Comparison of ENCODE assay signal across 13 cellular contexts in genomic region chr15:37045859-37046318, GRCh38. TPM values are rescaled to one million over a fixed set of nuclear protein-coding genes. Genes with fewer than 3 reads are reported as not detected.
DNase-seq lines count a peak whose midpoint lies in the region; ATAC-seq and TF ChIP-seq lines count a peak whose summit lies in the region.
"Had no signal": no experiment of that assay in that cellular context is flagged by ENCODE, and none has a peak within 500 bp of the region (broad histone marks: within the 10 kb centered on the region; RNA-seq: fewer than 3 reads in every experiment).

No MANE protein-coding gene starts in this region.

- H3K36me3 ChIP-seq in cardiac muscle cell = peaks cover 52% of the 10 kb centered on the region
- no peaks in the 10 kb centered on the region for H3K36me3 ChIP-seq in left lung
- no peaks in the 10 kb centered on the region for H3K36me3 ChIP-seq in spleen
- H3K36me3 ChIP-seq: neutrophil had no signal

- no peaks in the 10 kb centered on the region for H3K9me3 Mint-ChIP-seq in effector memory CD8-positive, alpha-beta T cell
- H3K9me3 Mint-ChIP-seq: stimulated activated effector memory CD8-positive, alpha-beta T cell treated with anti-CD3 and anti-CD28 coated beads, Interleukin-12 subunit alpha, Interleukin-12 subunit beta, amount 100 ng/mL, for 72 hours had no signal

- intact Hi-C loops in left cardiac atrium (cut with DNase I) = no loop called here
- intact Hi-C loops in left lung (cut with DNase I) = no loop called here
- intact Hi-C loops in spleen (cut with DNase I; ENCODE audit: low total_unique reads) = no loop called here

- H3K4me3 ChIP-seq in cardiac muscle cell (no peak overlapping the region), left lung (no peak overlapping the region), spleen (no peak overlapping the region)

- H3K27ac ChIP-seq in cardiac muscle cell (peak overlapping the region; percentile 93), caudate nucleus (ENCODE audit: low read depth, low read length) (peak overlapping the region; percentile 37), left lung (peak overlapping the region in 1 of 2 donors; percentile 44), spleen (no peak overlapping the region)
- H3K27ac ChIP-seq: neutrophil had no signal

- H3K4me1 ChIP-seq in cardiac muscle cell (ENCODE audit: low read depth) (peaks cover 41% of the 10 kb centered on the region), left lung (peaks cover 0 to 4% of the 10 kb centered on the region in 2 donors), spleen (no peaks in the 10 kb centered on the region)

- TF ChIP-seq POLR2A in spleen (IDR thresholded peaks at IDR 0.05) = no peak

- ATAC-seq in left cardiac atrium (no peak), left lung (peak; percentile 92)
- ATAC-seq in effector memory CD8-positive, alpha-beta T cell (replicated peaks) = no peak
- ATAC-seq: stimulated activated effector memory CD8-positive, alpha-beta T cell treated with anti-CD3 and anti-CD28 coated beads, Interleukin-12 subunit alpha, Interleukin-12 subunit beta, amount 100 ng/mL, for 72 hours had no signal

- no peak overlapping the region for H3K27ac Mint-ChIP-seq in effector memory CD8-positive, alpha-beta T cell
- H3K27ac Mint-ChIP-seq: stimulated activated effector memory CD8-positive, alpha-beta T cell treated with anti-CD3 and anti-CD28 coated beads, Interleukin-12 subunit alpha, Interleukin-12 subunit beta, amount 100 ng/mL, for 72 hours had no signal

- no peaks in the 10 kb centered on the region for H3K27me3 Mint-ChIP-seq in effector memory CD8-positive, alpha-beta T cell

- H3K27me3 ChIP-seq in cardiac muscle cell = no peaks in the 10 kb centered on the region
- no peaks in the 10 kb centered on the region for H3K27me3 ChIP-seq in left lung
- no peaks in the 10 kb centered on the region for H3K27me3 ChIP-seq in spleen (replicated peaks in 1 of 7)
- H3K27me3 ChIP-seq: neutrophil had no signal

- H3K4me3 Mint-ChIP-seq in effector memory CD8-positive, alpha-beta T cell = no peak overlapping the region
- H3K4me3 Mint-ChIP-seq: stimulated activated effector memory CD8-positive, alpha-beta T cell treated with anti-CD3 and anti-CD28 coated beads, Interleukin-12 subunit alpha, Interleukin-12 subunit beta, amount 100 ng/mL, for 72 hours had no signal

- H3K9me3 ChIP-seq in cardiac muscle cell (ENCODE audit: low read depth) (no peaks in the 10 kb centered on the region), left lung (no peaks in the 10 kb centered on the region), spleen (no peaks in the 10 kb centered on the region)
- H3K9me3 ChIP-seq: neutrophil had no signal

- H3K36me3 Mint-ChIP-seq in effector memory CD8-positive, alpha-beta T cell (ENCODE audit: insufficient read depth) = no peaks in the 10 kb centered on the region
- H3K36me3 Mint-ChIP-seq: stimulated activated effector memory CD8-positive, alpha-beta T cell treated with anti-CD3 and anti-CD28 coated beads, Interleukin-12 subunit alpha, Interleukin-12 subunit beta, amount 100 ng/mL, for 72 hours had no signal

- TF ChIP-seq CTCF in cardiac muscle cell (IDR thresholded peaks at IDR 0.05; ENCODE audit: low read depth, low read length) = no peak
- no peak for TF ChIP-seq CTCF in left lung (IDR thresholded peaks at IDR 0.05)
- TF ChIP-seq CTCF in spleen (IDR thresholded peaks at IDR 0.05 in 8 of 11, conservative IDR thresholded peaks at IDR 0.05 in 3 of 11) = no peak

- no peaks in the 10 kb centered on the region for H3K4me1 Mint-ChIP-seq in effector memory CD8-positive, alpha-beta T cell (ENCODE audit: low read depth in 2 of 2)
- H3K4me1 Mint-ChIP-seq: stimulated activated effector memory CD8-positive, alpha-beta T cell treated with anti-CD3 and anti-CD28 coated beads, Interleukin-12 subunit alpha, Interleukin-12 subunit beta, amount 100 ng/mL, for 72 hours had no signal

- DNase-seq in cardiac muscle cell (ENCODE audit: low read depth in 1 of 2, low spot score in 1 of 2) = no peak
- no peak for DNase-seq in left cardiac atrium
- DNase-seq in caudate nucleus (lab: John Stamatoyannopoulos, UW) = peak in 3 of 61 donors; percentile 6 to 25 (median 20)
- peak in 1 of 2 donors; percentile 55 for DNase-seq in left lung
- DNase-seq in LoVo (ENCODE audit: low spot score) = no peak
- no peak for DNase-seq in spleen
- DNase-seq in NCI-H526 (lab: John Stamatoyannopoulos, UW) = no peak
- DNase-seq in effector memory CD8-positive, alpha-beta T cell = no peak
- DNase-seq: activated CD4-positive, alpha-beta T cell treated with anti-CD3 and anti-CD28 coated beads, Interleukin-2, amount 50 U/mL, for 1 hour; activated gamma-delta T cell; NCI-H446 treated with DMSO at 0.1 percent for 48 hours had no signal

- 68 to 78% (median 71%) methylated on average over 8 of the region's 8 CpGs for WGBS in spleen, 5 donors

RNA-seq across cellular contexts. Expression of gene MEIS2, which starts 54.5 kb away (rescaled TPM):
- 326 and 432 TPM in 2 replicates for total RNA-seq in cardiac muscle cell
- 224 and 249 TPM in 2 replicates for polyA plus RNA-seq in cardiac muscle cell
- total RNA-seq in left cardiac atrium = 10 to 100 TPM; 21.1 to 21.5 TPM
- 10 to 100 TPM; 14.1 to 18.7 TPM for total RNA-seq in left lung
- 10 to 100 TPM; 18.2 to 57.2 (median 27.7) TPM for total RNA-seq in spleen
- 1 to 10 TPM; 2.6 to 7.8 (median 3.6) TPM for polyA plus RNA-seq in spleen

Comparison
In these comparisons a context has a peak if more than half of its experiments do, and no peak if none do; other contexts are left out.
1. H3K27ac ChIP-seq: peak in cardiac muscle cell (single experiment) and caudate nucleus (single experiment); none in spleen (0 of 8).